1 cellular context compared by ENCODE assay signal in genomic region chrX:43643662-43644061, GRCh38.
TF ChIP-seq lines count a peak whose summit lies in the region.

No MANE protein-coding gene starts in this region.

TF ChIP-seq in HepG2, 621 proteins besides CTCF, POLR2A, EP300 and RAD21:
- TF ChIP-seq ZNF546 (CRISPR knock-in tag; conservative IDR thresholded peaks at IDR 0.05), result no peak
- TF ChIP-seq TBX2 (CRISPR knock-in tag; IDR thresholded peaks at IDR 0.05; ENCODE audit: borderline replicate concordance), result no peak
- TF ChIP-seq ATF7 (IDR thresholded peaks at IDR 0.05), result no peak
- no peak for TF ChIP-seq ATF7 (CRISPR knock-in tag; IDR thresholded peaks at IDR 0.05)
- TF ChIP-seq CAMTA2 (CRISPR knock-in tag; IDR thresholded peaks at IDR 0.05; ENCODE audit: borderline replicate concordance), result no peak
- TF ChIP-seq ZBTB3 (CRISPR knock-in tag; IDR thresholded peaks at IDR 0.05; ENCODE audit: borderline replicate concordance, low read depth), result no peak
